1 cellular context compared by ENCODE assay signal in the genomic region with DNA sequence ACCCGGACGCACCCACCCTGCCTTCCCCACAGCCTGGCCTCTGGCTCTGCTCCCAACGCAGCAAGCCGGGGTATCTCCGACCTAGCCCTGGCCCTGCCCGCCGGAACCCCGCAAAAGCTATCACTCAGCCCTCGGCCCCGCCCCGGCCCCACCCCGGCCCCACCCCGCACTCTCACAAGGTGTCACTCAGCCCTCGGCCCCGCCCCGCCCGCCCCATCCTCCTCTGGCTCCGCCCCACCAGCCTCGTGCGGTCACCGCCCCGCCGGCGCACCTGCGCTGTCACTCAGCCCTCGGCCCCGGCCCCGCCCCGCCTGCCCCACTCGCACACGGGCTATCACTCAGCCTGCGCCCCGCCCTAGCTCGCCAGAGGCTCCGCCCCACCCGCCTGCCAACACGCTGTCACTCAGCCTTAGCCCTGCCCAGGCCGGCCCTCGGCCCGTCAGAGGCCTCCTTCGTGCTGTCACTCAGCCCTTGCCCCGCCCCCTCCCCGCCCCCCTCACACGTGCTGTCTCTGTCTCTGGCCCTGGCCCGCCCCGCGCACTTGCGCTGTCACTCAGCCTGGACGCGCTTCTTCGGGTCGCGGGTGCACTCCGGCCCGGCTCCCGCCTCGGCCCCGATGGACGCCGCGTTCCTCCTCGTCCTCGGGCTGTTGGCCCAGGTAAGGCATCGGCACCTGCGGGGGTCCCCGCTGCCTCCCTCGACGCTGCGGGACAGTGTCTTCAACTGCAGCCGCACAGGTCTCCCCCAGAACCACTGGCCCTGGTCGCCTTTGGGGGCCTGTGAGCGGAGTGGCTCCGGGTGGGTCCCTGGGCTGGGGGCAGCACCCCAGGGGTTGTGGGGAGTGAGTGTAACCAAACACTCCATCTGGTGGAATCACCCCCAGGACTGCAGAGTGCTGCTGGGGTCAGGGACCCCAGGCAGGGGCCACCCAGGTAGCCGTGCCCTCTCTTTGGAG.
TF ChIP-seq lines count a peak whose summit lies in the region.

A gene with protein sequence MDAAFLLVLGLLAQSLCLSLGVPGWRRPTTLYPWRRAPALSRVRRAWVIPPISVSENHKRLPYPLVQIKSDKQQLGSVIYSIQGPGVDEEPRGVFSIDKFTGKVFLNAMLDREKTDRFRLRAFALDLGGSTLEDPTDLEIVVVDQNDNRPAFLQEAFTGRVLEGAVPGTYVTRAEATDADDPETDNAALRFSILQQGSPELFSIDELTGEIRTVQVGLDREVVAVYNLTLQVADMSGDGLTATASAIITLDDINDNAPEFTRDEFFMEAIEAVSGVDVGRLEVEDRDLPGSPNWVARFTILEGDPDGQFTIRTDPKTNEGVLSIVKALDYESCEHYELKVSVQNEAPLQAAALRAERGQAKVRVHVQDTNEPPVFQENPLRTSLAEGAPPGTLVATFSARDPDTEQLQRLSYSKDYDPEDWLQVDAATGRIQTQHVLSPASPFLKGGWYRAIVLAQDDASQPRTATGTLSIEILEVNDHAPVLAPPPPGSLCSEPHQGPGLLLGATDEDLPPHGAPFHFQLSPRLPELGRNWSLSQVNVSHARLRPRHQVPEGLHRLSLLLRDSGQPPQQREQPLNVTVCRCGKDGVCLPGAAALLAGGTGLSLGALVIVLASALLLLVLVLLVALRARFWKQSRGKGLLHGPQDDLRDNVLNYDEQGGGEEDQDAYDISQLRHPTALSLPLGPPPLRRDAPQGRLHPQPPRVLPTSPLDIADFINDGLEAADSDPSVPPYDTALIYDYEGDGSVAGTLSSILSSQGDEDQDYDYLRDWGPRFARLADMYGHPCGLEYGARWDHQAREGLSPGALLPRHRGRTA (plus strand): TSS at position 533 of the 955 bp plus-strand sequence. CDS start 84 bp downstream, at position 617.

TF ChIP-seq in K562, 482 proteins besides CTCF, POLR2A, EP300 and RAD21 (continued from another document and continues in another):
- TF ChIP-seq, protein P1, sequence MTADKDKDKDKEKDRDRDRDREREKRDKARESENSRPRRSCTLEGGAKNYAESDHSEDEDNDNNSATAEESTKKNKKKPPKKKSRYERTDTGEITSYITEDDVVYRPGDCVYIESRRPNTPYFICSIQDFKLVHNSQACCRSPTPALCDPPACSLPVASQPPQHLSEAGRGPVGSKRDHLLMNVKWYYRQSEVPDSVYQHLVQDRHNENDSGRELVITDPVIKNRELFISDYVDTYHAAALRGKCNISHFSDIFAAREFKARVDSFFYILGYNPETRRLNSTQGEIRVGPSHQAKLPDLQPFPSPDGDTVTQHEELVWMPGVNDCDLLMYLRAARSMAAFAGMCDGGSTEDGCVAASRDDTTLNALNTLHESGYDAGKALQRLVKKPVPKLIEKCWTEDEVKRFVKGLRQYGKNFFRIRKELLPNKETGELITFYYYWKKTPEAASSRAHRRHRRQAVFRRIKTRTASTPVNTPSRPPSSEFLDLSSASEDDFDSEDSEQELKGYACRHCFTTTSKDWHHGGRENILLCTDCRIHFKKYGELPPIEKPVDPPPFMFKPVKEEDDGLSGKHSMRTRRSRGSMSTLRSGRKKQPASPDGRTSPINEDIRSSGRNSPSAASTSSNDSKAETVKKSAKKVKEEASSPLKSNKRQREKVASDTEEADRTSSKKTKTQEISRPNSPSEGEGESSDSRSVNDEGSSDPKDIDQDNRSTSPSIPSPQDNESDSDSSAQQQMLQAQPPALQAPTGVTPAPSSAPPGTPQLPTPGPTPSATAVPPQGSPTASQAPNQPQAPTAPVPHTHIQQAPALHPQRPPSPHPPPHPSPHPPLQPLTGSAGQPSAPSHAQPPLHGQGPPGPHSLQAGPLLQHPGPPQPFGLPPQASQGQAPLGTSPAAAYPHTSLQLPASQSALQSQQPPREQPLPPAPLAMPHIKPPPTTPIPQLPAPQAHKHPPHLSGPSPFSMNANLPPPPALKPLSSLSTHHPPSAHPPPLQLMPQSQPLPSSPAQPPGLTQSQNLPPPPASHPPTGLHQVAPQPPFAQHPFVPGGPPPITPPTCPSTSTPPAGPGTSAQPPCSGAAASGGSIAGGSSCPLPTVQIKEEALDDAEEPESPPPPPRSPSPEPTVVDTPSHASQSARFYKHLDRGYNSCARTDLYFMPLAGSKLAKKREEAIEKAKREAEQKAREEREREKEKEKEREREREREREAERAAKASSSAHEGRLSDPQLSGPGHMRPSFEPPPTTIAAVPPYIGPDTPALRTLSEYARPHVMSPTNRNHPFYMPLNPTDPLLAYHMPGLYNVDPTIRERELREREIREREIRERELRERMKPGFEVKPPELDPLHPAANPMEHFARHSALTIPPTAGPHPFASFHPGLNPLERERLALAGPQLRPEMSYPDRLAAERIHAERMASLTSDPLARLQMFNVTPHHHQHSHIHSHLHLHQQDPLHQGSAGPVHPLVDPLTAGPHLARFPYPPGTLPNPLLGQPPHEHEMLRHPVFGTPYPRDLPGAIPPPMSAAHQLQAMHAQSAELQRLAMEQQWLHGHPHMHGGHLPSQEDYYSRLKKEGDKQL (CRISPR knock-in tag; IDR thresholded peaks at IDR 0.05; ENCODE audit: borderline replicate concordance) = no peak
- TF ChIP-seq MEIS2 (IDR thresholded peaks at IDR 0.05; ENCODE audit: partially characterized antibody) = peak; percentile 67
- TF ChIP-seq ZZZ3 (IDR thresholded peaks at IDR 0.05) = no peak
- peak; percentile 97 for TF ChIP-seq BHLHE40 (IDR thresholded peaks at IDR 0.05; ENCODE audit: low read length)
- no peak for TF ChIP-seq ZKSCAN8 (CRISPR knock-in tag; IDR thresholded peaks at IDR 0.05)
- TF ChIP-seq, protein P2, sequence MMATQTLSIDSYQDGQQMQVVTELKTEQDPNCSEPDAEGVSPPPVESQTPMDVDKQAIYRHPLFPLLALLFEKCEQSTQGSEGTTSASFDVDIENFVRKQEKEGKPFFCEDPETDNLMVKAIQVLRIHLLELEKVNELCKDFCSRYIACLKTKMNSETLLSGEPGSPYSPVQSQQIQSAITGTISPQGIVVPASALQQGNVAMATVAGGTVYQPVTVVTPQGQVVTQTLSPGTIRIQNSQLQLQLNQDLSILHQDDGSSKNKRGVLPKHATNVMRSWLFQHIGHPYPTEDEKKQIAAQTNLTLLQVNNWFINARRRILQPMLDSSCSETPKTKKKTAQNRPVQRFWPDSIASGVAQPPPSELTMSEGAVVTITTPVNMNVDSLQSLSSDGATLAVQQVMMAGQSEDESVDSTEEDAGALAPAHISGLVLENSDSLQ (IDR thresholded peaks at IDR 0.05) = peak; percentile 99
- TF ChIP-seq TCF7L2 (IDR thresholded peaks at IDR 0.05; ENCODE audit: low read depth, low read length) = no peak
- TF ChIP-seq, protein P3, sequence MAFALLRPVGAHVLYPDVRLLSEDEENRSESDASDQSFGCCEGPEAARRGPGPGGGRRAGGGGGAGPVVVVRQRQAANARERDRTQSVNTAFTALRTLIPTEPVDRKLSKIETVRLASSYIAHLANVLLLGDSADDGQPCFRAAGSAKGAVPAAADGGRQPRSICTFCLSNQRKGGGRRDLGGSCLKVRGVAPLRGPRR (CRISPR knock-in tag; IDR thresholded peaks at IDR 0.05) = no peak
- no peak; the same call in 1 of the 2 replicates for TF ChIP-seq ZFX (CRISPR knock-in tag; IDR thresholded peaks at IDR 0.05)
- TF ChIP-seq HDAC8 (tag; IDR thresholded peaks at IDR 0.05) = no peak
- no peak for TF ChIP-seq SRSF3 (IDR thresholded peaks at IDR 0.05; ENCODE audit: insufficient read depth, low read length)
- no peak for TF ChIP-seq ERF (CRISPR knock-in tag; IDR thresholded peaks at IDR 0.05)
- TF ChIP-seq XRCC3 (IDR thresholded peaks at IDR 0.05) = no peak
- TF ChIP-seq, protein P4, sequence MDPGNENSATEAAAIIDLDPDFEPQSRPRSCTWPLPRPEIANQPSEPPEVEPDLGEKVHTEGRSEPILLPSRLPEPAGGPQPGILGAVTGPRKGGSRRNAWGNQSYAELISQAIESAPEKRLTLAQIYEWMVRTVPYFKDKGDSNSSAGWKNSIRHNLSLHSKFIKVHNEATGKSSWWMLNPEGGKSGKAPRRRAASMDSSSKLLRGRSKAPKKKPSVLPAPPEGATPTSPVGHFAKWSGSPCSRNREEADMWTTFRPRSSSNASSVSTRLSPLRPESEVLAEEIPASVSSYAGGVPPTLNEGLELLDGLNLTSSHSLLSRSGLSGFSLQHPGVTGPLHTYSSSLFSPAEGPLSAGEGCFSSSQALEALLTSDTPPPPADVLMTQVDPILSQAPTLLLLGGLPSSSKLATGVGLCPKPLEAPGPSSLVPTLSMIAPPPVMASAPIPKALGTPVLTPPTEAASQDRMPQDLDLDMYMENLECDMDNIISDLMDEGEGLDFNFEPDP (CRISPR knock-in tag; IDR thresholded peaks at IDR 0.05) = no peak
- TF ChIP-seq TAL1 (IDR thresholded peaks at IDR 0.05) = no peak
- TF ChIP-seq, protein P5, sequence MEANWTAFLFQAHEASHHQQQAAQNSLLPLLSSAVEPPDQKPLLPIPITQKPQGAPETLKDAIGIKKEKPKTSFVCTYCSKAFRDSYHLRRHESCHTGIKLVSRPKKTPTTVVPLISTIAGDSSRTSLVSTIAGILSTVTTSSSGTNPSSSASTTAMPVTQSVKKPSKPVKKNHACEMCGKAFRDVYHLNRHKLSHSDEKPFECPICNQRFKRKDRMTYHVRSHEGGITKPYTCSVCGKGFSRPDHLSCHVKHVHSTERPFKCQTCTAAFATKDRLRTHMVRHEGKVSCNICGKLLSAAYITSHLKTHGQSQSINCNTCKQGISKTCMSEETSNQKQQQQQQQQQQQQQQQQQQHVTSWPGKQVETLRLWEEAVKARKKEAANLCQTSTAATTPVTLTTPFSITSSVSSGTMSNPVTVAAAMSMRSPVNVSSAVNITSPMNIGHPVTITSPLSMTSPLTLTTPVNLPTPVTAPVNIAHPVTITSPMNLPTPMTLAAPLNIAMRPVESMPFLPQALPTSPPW (CRISPR knock-in tag; IDR thresholded peaks at IDR 0.05) = peak; percentile 82
- TF ChIP-seq, protein P6, sequence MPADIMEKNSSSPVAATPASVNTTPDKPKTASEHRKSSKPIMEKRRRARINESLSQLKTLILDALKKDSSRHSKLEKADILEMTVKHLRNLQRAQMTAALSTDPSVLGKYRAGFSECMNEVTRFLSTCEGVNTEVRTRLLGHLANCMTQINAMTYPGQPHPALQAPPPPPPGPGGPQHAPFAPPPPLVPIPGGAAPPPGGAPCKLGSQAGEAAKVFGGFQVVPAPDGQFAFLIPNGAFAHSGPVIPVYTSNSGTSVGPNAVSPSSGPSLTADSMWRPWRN (IDR thresholded peaks at IDR 0.05; ENCODE audit: low read depth) = no peak
- no peak for TF ChIP-seq TBL1XR1 (IDR thresholded peaks at IDR 0.05; ENCODE audit: low read length in 2 of 2)
- TF ChIP-seq, protein P7, sequence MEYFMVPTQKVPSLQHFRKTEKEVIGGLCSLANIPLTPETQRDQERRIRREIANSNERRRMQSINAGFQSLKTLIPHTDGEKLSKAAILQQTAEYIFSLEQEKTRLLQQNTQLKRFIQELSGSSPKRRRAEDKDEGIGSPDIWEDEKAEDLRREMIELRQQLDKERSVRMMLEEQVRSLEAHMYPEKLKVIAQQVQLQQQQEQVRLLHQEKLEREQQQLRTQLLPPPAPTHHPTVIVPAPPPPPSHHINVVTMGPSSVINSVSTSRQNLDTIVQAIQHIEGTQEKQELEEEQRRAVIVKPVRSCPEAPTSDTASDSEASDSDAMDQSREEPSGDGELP (CRISPR knock-in tag; IDR thresholded peaks at IDR 0.05; ENCODE audit: borderline replicate concordance) = peak; percentile 56; the same call in 1 of the 2 replicates
- TF ChIP-seq, protein P8, sequence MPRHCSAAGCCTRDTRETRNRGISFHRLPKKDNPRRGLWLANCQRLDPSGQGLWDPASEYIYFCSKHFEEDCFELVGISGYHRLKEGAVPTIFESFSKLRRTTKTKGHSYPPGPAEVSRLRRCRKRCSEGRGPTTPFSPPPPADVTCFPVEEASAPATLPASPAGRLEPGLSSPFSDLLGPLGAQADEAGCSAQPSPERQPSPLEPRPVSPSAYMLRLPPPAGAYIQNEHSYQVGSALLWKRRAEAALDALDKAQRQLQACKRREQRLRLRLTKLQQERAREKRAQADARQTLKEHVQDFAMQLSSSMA (CRISPR knock-in tag; IDR thresholded peaks at IDR 0.05) = no peak
- no peak for TF ChIP-seq SMC3 (conservative IDR thresholded peaks at IDR 0.05; ENCODE audit: insufficient read depth, low read depth, low read length)
- no peak for TF ChIP-seq OTX1 (CRISPR knock-in tag; IDR thresholded peaks at IDR 0.05)
- no peak for TF ChIP-seq FOXA3 (CRISPR knock-in tag; conservative IDR thresholded peaks at IDR 0.05 in 1 of 2, IDR thresholded peaks at IDR 0.05 in 1 of 2)
- TF ChIP-seq GTF2F1 (IDR thresholded peaks at IDR 0.05; ENCODE audit: low read depth, low read length) = no peak
- TF ChIP-seq, protein P9, sequence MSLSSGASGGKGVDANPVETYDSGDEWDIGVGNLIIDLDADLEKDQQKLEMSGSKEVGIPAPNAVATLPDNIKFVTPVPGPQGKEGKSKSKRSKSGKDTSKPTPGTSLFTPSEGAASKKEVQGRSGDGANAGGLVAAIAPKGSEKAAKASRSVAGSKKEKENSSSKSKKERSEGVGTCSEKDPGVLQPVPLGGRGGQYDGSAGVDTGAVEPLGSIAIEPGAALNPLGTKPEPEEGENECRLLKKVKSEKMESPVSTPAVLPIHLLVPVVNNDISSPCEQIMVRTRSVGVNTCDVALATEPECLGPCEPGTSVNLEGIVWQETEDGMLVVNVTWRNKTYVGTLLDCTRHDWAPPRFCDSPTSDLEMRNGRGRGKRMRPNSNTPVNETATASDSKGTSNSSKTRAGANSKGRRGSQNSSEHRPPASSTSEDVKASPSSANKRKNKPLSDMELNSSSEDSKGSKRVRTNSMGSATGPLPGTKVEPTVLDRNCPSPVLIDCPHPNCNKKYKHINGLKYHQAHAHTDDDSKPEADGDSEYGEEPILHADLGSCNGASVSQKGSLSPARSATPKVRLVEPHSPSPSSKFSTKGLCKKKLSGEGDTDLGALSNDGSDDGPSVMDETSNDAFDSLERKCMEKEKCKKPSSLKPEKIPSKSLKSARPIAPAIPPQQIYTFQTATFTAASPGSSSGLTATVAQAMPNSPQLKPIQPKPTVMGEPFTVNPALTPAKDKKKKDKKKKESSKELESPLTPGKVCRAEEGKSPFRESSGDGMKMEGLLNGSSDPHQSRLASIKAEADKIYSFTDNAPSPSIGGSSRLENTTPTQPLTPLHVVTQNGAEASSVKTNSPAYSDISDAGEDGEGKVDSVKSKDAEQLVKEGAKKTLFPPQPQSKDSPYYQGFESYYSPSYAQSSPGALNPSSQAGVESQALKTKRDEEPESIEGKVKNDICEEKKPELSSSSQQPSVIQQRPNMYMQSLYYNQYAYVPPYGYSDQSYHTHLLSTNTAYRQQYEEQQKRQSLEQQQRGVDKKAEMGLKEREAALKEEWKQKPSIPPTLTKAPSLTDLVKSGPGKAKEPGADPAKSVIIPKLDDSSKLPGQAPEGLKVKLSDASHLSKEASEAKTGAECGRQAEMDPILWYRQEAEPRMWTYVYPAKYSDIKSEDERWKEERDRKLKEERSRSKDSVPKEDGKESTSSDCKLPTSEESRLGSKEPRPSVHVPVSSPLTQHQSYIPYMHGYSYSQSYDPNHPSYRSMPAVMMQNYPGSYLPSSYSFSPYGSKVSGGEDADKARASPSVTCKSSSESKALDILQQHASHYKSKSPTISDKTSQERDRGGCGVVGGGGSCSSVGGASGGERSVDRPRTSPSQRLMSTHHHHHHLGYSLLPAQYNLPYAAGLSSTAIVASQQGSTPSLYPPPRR (CRISPR knock-in tag; IDR thresholded peaks at IDR 0.05; ENCODE audit: borderline replicate concordance) = no peak
